In genomic region chr7:102287082-102287464, GRCh38 we compare ENCODE assay signal across 1 cellular context.
TF ChIP-seq lines count a peak whose summit lies in the region.

No MANE protein-coding gene starts in this region.

TF ChIP-seq in GM12878, 131 proteins besides CTCF, POLR2A, EP300 and RAD21:
- TF ChIP-seq NFXL1 (IDR thresholded peaks at IDR 0.05; ENCODE audit: borderline replicate concordance): 0 out of 2 replicates have a peak, but pooled peaks have one; percentile 27
- TF ChIP-seq MEF2B (IDR thresholded peaks at IDR 0.05; ENCODE audit: partially characterized antibody, poor library complexity, severe bottlenecking): peak; percentile 77
- TF ChIP-seq, protein P1, sequence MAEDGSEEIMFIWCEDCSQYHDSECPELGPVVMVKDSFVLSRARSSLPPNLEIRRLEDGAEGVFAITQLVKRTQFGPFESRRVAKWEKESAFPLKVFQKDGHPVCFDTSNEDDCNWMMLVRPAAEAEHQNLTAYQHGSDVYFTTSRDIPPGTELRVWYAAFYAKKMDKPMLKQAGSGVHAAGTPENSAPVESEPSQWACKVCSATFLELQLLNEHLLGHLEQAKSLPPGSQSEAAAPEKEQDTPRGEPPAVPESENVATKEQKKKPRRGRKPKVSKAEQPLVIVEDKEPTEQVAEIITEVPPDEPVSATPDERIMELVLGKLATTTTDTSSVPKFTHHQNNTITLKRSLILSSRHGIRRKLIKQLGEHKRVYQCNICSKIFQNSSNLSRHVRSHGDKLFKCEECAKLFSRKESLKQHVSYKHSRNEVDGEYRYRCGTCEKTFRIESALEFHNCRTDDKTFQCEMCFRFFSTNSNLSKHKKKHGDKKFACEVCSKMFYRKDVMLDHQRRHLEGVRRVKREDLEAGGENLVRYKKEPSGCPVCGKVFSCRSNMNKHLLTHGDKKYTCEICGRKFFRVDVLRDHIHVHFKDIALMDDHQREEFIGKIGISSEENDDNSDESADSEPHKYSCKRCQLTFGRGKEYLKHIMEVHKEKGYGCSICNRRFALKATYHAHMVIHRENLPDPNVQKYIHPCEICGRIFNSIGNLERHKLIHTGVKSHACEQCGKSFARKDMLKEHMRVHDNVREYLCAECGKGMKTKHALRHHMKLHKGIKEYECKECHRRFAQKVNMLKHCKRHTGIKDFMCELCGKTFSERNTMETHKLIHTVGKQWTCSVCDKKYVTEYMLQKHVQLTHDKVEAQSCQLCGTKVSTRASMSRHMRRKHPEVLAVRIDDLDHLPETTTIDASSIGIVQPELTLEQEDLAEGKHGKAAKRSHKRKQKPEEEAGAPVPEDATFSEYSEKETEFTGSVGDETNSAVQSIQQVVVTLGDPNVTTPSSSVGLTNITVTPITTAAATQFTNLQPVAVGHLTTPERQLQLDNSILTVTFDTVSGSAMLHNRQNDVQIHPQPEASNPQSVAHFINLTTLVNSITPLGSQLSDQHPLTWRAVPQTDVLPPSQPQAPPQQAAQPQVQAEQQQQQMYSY (CRISPR knock-in tag; IDR thresholded peaks at IDR 0.05): no peak
- peak; percentile 70; the same call in 1 of the 2 replicates for TF ChIP-seq SIN3A (IDR thresholded peaks at IDR 0.05; ENCODE audit: low read depth, low read length)
- 0 out of 2 replicates have a peak, but pooled peaks have one; percentile 1 for TF ChIP-seq YY1 (IDR thresholded peaks at IDR 0.05; ENCODE audit: low read depth, low read length)
- TF ChIP-seq MXI1 (IDR thresholded peaks at IDR 0.05; ENCODE audit: low read depth, low read length): peak; percentile 54; the same call in 1 of the 2 replicates
- no peak for TF ChIP-seq RUNX3 (IDR thresholded peaks at IDR 0.05; ENCODE audit: low read length)
- peak; percentile 22; the same call in 1 of the 2 replicates for TF ChIP-seq EED (IDR thresholded peaks at IDR 0.05; ENCODE audit: low read depth)
- TF ChIP-seq BCL3 (IDR thresholded peaks at IDR 0.05; ENCODE audit: borderline replicate concordance, insufficient read depth, low read depth, low read length, poor library complexity, severe bottlenecking): no peak
- TF ChIP-seq ELK1 (IDR thresholded peaks at IDR 0.05; ENCODE audit: low read depth, low read length): no peak
- TF ChIP-seq GATAD2B (conservative IDR thresholded peaks at IDR 0.05; ENCODE audit: low read depth): peak; percentile 16; the same call in 1 of the 2 replicates
- 0 out of 2 replicates have a peak, but pooled peaks have one; percentile 1 for TF ChIP-seq SMARCA5 (IDR thresholded peaks at IDR 0.05)
- no peak for TF ChIP-seq WRNIP1 (IDR thresholded peaks at IDR 0.05; ENCODE audit: borderline replicate concordance, low read depth, low read length)
- no peak for TF ChIP-seq RELA (IDR thresholded peaks at IDR 0.05; ENCODE audit: borderline replicate concordance, partially characterized antibody)
